27 cellular contexts compared by ENCODE assay signal in genomic region chrX:31227250-31227649, GRCh38.
A peak's percentile ranks its signal among the peaks of the same experiment; 100 is the strongest.
DNase-seq lines count a peak whose midpoint lies in the region; ATAC-seq and TF ChIP-seq lines count a peak whose summit lies in the region.
"Had no signal": no experiment of that assay in that cellular context is flagged by ENCODE, and none has a peak within 500 bp of the region (broad histone marks: within the 10 kb centered on the region; RNA-seq: fewer than 3 reads in every experiment).

No MANE protein-coding gene starts in this region.

- H3K9me3 ChIP-seq in right atrium auricular region, result no peaks in the 10 kb centered on the region
- no peaks in the 10 kb centered on the region for H3K9me3 ChIP-seq in right cardiac atrium (ENCODE audit: control insufficient read depth, low read length)
- H3K9me3 ChIP-seq in smooth muscle cell (replicated peaks; ENCODE audit: low read depth), result no peaks in the 10 kb centered on the region
- H3K9me3 ChIP-seq: upper lobe of right lung had no signal

- H4K20me1 ChIP-seq in smooth muscle cell (ENCODE audit: low read depth), result no peaks in the 10 kb centered on the region
- H4K20me1 ChIP-seq: BLaER1 had no signal

- WGBS in right cardiac atrium, result 64% methylated on average over 2 of the region's 2 CpGs
- 45% methylated on average over 2 of the region's 2 CpGs for WGBS in smooth muscle cell (ENCODE audit: low lambda C conversion rate)

- in situ Hi-C loops in brain microvascular endothelial cell (cut with HindIII; ENCODE audit: low pct_ligation_motif_present, low sequenced_read_pairs), result no loop called here

- ATAC-seq in Right ventricle myocardium superior (ENCODE audit: poor library complexity) (peak; percentile 36), right cardiac atrium (peak; percentile 48 to 51), HG02981 (IDR thresholded peaks at IDR 0.05; ENCODE audit: unreplicated experiment) (no peak), GM18511 (IDR thresholded peaks at IDR 0.05; ENCODE audit: unreplicated experiment) (no peak), GM19328 (IDR thresholded peaks at IDR 0.05; ENCODE audit: unreplicated experiment) (no peak)
- ATAC-seq: activated CD8-positive, alpha-beta T cell treated with anti-CD3 and anti-CD28 coated beads for 36 hours; activated naive CD8-positive, alpha-beta T cell treated with anti-CD3 and anti-CD28 coated beads, Interleukin-2, amount 50 U/mL, for 24 hours; upper lobe of right lung had no signal

- H3K36me3 ChIP-seq in right atrium auricular region, result no peaks in the 10 kb centered on the region
- no peaks in the 10 kb centered on the region for H3K36me3 ChIP-seq in brain microvascular endothelial cell (replicated peaks)
- H3K36me3 ChIP-seq in smooth muscle cell (ENCODE audit: low read depth), result no peaks in the 10 kb centered on the region
- H3K36me3 ChIP-seq: upper lobe of right lung had no signal

- DNase-seq in Right ventricle myocardium superior (no peak), right atrium auricular region (ENCODE audit: low spot score) (no peak), brain microvascular endothelial cell (peak; percentile 18), right cardiac atrium (no peak), smooth muscle cell (lab: John Stamatoyannopoulos, UW; ENCODE audit: unreplicated experiment) (no peak)
- DNase-seq: 8988T; activated CD4-positive, CD25-positive, alpha-beta regulatory T cell; activated CD8-positive, alpha-beta T cell treated with anti-CD3 and anti-CD28 coated beads for 36 hours; activated effector memory CD4-positive, alpha-beta T cell treated with anti-CD3 and anti-CD28 coated beads, Interleukin-2, amount 50 U/mL, for 16 hours; activated naive CD8-positive, alpha-beta T cell treated with anti-CD3 and anti-CD28 coated beads, Interleukin-2, amount 50 U/mL, for 24 hours; activated T-cell treated with anti-CD3 and anti-CD28 coated beads for 4 hours; foreskin melanocyte; hypothalamus; islet precursor cell; mammary epithelial cell; NCI-H1092 treated with DMSO at 0.1 percent for 48 hours; NCI-H2029; NCI-H2227 treated with DMSO at 0.1 percent for 48 hours; NCI-H748 treated with DMSO at 0.1 percent for 48 hours; occipital lobe; stimulated activated CD8-positive, alpha-beta memory T cell treated with anti-CD3 and anti-CD28 coated beads, Interleukin-4, amount 100 ng/mL, for 48 hours; SW 1271; upper lobe of right lung had no signal

- H2AFZ ChIP-seq in smooth muscle cell (ENCODE audit: low read depth), result no peak overlapping the region

- H3K4me3 ChIP-seq in right atrium auricular region, result no peak overlapping the region
- no peak overlapping the region for H3K4me3 ChIP-seq in brain microvascular endothelial cell (ENCODE audit: low read depth, low read length)
- H3K4me3 ChIP-seq in right cardiac atrium (ENCODE audit: low read length), result no peak overlapping the region
- no peak overlapping the region for H3K4me3 ChIP-seq in smooth muscle cell
- H3K4me3 ChIP-seq: BLaER1, upper lobe of right lung had no signal

- no peaks in the 10 kb centered on the region for H3K79me2 ChIP-seq in smooth muscle cell (ENCODE audit: low read depth)

- peaks cover 0 to 5% of the 10 kb centered on the region in 2 donors for H3K4me1 ChIP-seq in right atrium auricular region
- no peaks in the 10 kb centered on the region for H3K4me1 ChIP-seq in right cardiac atrium (ENCODE audit: control insufficient read depth, insufficient read depth, low read length)
- no peaks in the 10 kb centered on the region for H3K4me1 ChIP-seq in smooth muscle cell (ENCODE audit: low read depth)
- H3K4me1 ChIP-seq: BLaER1, upper lobe of right lung had no signal

- no peak overlapping the region for H3K9ac ChIP-seq in smooth muscle cell (ENCODE audit: low read depth)
- H3K9ac ChIP-seq: BLaER1 had no signal

- intact Hi-C loops in Right ventricle myocardium superior (cut with DNase I), result no loop called here
- intact Hi-C loops in right cardiac atrium (cut with DNase I), result no loop called here

- H3F3A ChIP-seq in smooth muscle cell (ENCODE audit: low read depth), result no peaks in the 10 kb centered on the region

- H3K27me3 ChIP-seq in right atrium auricular region (no peaks in the 10 kb centered on the region), brain microvascular endothelial cell (replicated peaks) (no peaks in the 10 kb centered on the region), right cardiac atrium (ENCODE audit: control insufficient read depth, insufficient read depth) (no peaks in the 10 kb centered on the region), smooth muscle cell (ENCODE audit: low read depth) (no peaks in the 10 kb centered on the region)
- H3K27me3 ChIP-seq: upper lobe of right lung had no signal

- H3K4me2 ChIP-seq in smooth muscle cell, result no peak overlapping the region
- H3K4me2 ChIP-seq: BLaER1 had no signal

- H3K27ac ChIP-seq in right atrium auricular region, result no peak overlapping the region
- no peak overlapping the region for H3K27ac ChIP-seq in brain microvascular endothelial cell
- no peak overlapping the region for H3K27ac ChIP-seq in right cardiac atrium (ENCODE audit: low read length)
- H3K27ac ChIP-seq in smooth muscle cell (ENCODE audit: low read depth), result peak overlapping the region; percentile 47
- H3K27ac ChIP-seq: BLaER1, upper lobe of right lung had no signal

- TF ChIP-seq CTCF in right atrium auricular region (IDR thresholded peaks at IDR 0.05) (no peak), brain microvascular endothelial cell (IDR thresholded peaks at IDR 0.05; ENCODE audit: low read depth, low read length, missing control alignments) (no peak), smooth muscle cell (IDR thresholded peaks at IDR 0.05; ENCODE audit: borderline replicate concordance, insufficient read depth, poor library complexity, severe bottlenecking) (no peak)

Comparison
In these comparisons a context has a peak if more than half of its experiments do, and no peak if none do; other contexts are left out.
1. ATAC-seq: peak in Right ventricle myocardium superior (single experiment) and right cardiac atrium (2 of 2); none in HG02981 (single experiment), GM18511 (single experiment) and GM19328 (single experiment).